8 cellular contexts compared by ENCODE assay signal in genomic region chr4:38069271-38069760, GRCh38.
DNase-seq lines count a peak whose midpoint lies in the region; ATAC-seq and TF ChIP-seq lines count a peak whose summit lies in the region.

No MANE protein-coding gene starts in this region.

- intact Hi-C loops in CD14-positive monocyte (cut with micrococcal nuclease) (loop anchor here (10.0 kb wide), 2 partner anchors 245 to 605 kb away; no protein-coding TSS in a partner anchor), heart left ventricle (cut with DNase I) (loop anchor here in 7 of 10 donors (2.0 to 10.0 kb wide), 11 partner anchors 93 to 795 kb away; partner anchors contain the start of gene FAM114A1 (in 1 of the 7))

- ATAC-seq in activated T-cell treated with anti-CD3 and anti-CD28 coated beads, Interleukin-2, amount 50 U/mL, for 4 hours = peak; percentile 32 to 53
- ATAC-seq in heart left ventricle = peak in 3 of 4 donors; percentile 38 to 56 (median 55)
- ATAC-seq in stimulated activated naive CD8-positive, alpha-beta T cell treated with anti-CD3 and anti-CD28 coated beads, Interleukin-15, Interleukin-2, amounts not matched to agents 100 U/mL and 50 U/mL, for 24 hours = no peak

- DNase-seq in CD14-positive monocyte (ENCODE audit: low spot score) (no peak), HS-27A (ENCODE audit: low read depth) (peak; percentile 14), heart left ventricle (no peak), SHP77 treated with DMSO at 0.1 percent for 48 hours (lab: John Stamatoyannopoulos, UW) (no peak), hippocampal formation (lab: John Stamatoyannopoulos, UW) (no peak), NCI-H128 (lab: John Stamatoyannopoulos, UW; ENCODE audit: unreplicated experiment) (no peak)
- peak; percentile 19 for DNase-seq in activated T-cell treated with anti-CD3 and anti-CD28 coated beads, Interleukin-2, amount 50 U/mL, for 4 hours
- DNase-seq in stimulated activated naive CD8-positive, alpha-beta T cell treated with anti-CD3 and anti-CD28 coated beads, Interleukin-15, Interleukin-2, amounts not matched to agents 100 U/mL and 50 U/mL, for 24 hours = peak; percentile 24

- TF ChIP-seq CTCF in CD14-positive monocyte (IDR thresholded peaks at IDR 0.05) (no peak), heart left ventricle (IDR thresholded peaks at IDR 0.05) (peak in 9 of 12 donors; percentile 16 to 58 (median 32))

- no peaks in the 10 kb centered on the region for H3K9me3 ChIP-seq in heart left ventricle

- peaks cover 65% of the 10 kb centered on the region for H3K4me1 Mint-ChIP-seq in CD14-positive monocyte
- H3K4me1 Mint-ChIP-seq in activated T-cell treated with anti-CD3 and anti-CD28 coated beads, Interleukin-2, amount 50 U/mL, for 4 hours (ENCODE audit: low read depth) = peaks cover 10% of the 10 kb centered on the region

- peaks cover 10 to 78% (median 33%) of the 10 kb centered on the region in 12 donors for H3K4me1 ChIP-seq in heart left ventricle

- H3K36me3 ChIP-seq in heart left ventricle = peaks cover 0 to 38% (median 18%) of the 10 kb centered on the region in 9 donors

- no peaks in the 10 kb centered on the region for H3K9me3 Mint-ChIP-seq in CD14-positive monocyte
- no peaks in the 10 kb centered on the region for H3K9me3 Mint-ChIP-seq in activated T-cell treated with anti-CD3 and anti-CD28 coated beads, Interleukin-2, amount 50 U/mL, for 4 hours

- peak overlapping the region in 10 of 12 donors; percentile 18 to 71 (median 41) for H3K27ac ChIP-seq in heart left ventricle

- H3K4me3 Mint-ChIP-seq in CD14-positive monocyte = no peak overlapping the region
- H3K4me3 Mint-ChIP-seq in activated T-cell treated with anti-CD3 and anti-CD28 coated beads, Interleukin-2, amount 50 U/mL, for 4 hours = no peak overlapping the region

- H3K27me3 Mint-ChIP-seq in CD14-positive monocyte (ENCODE audit: low read depth in 3 of 3) = no peaks in the 10 kb centered on the region
- H3K27me3 Mint-ChIP-seq in activated T-cell treated with anti-CD3 and anti-CD28 coated beads, Interleukin-2, amount 50 U/mL, for 4 hours (ENCODE audit: low read depth) = no peaks in the 10 kb centered on the region

- peaks cover 28 to 58% of the 10 kb centered on the region in 2 donors for H3K36me3 Mint-ChIP-seq in CD14-positive monocyte
- peaks cover 20% of the 10 kb centered on the region for H3K36me3 Mint-ChIP-seq in activated T-cell treated with anti-CD3 and anti-CD28 coated beads, Interleukin-2, amount 50 U/mL, for 4 hours (ENCODE audit: insufficient read depth)

- 44 to 66% (median 59%) methylated on average over 6 of the region's 6 CpGs for whole genome bisulfite sequencing in heart left ventricle, 4 donors

- no peak for TF ChIP-seq POLR2A in heart left ventricle (IDR thresholded peaks at IDR 0.05)

- no peaks in the 10 kb centered on the region for H3K27me3 ChIP-seq in heart left ventricle

- no peak overlapping the region for H3K4me3 ChIP-seq in heart left ventricle

- peak overlapping the region; percentile 57 to 86 (median 68) for H3K27ac Mint-ChIP-seq in CD14-positive monocyte

Comparison
In these comparisons a context has a peak if more than half of its experiments do, and no peak if none do; other contexts are left out.
1. DNase-seq: peak in HS-27A (single experiment), activated T-cell treated with anti-CD3 and anti-CD28 coated beads, Interleukin-2, amount 50 U/mL, for 4 hours (single experiment) and stimulated activated naive CD8-positive, alpha-beta T cell treated with anti-CD3 and anti-CD28 coated beads, Interleukin-15, Interleukin-2, amounts not matched to agents 100 U/mL and 50 U/mL, for 24 hours (single experiment); none in CD14-positive monocyte (single experiment), heart left ventricle (0 of 5), SHP77 treated with DMSO at 0.1 percent for 48 hours (single experiment), hippocampal formation (0 of 2) and NCI-H128 (single experiment).